In genomic region chr2:222976521-222977076, GRCh38 we compare ENCODE assay signal across 16 cellular contexts.
A peak's percentile ranks its signal among the peaks of the same experiment; 100 is the strongest.
DNase-seq lines count a peak whose midpoint lies in the region; ATAC-seq, FAIRE-seq and TF ChIP-seq lines count a peak whose summit lies in the region.
"Had no signal": no experiment of that assay in that cellular context is flagged by ENCODE, and none has a peak within 500 bp of the region (broad histone marks: within the 10 kb centered on the region; RNA-seq: fewer than 3 reads in every experiment).

No MANE protein-coding gene starts in this region.

- H3K4me1 ChIP-seq in HepG2 (ENCODE audit: insufficient read depth, low read length), result peaks cover 12% of the 10 kb centered on the region; the same call in 1 of the 2 replicates
- H3K4me1 ChIP-seq: BLaER1 had no signal

- BruUV-seq in HepG2 (replicated peaks; lab: Mats Ljungman, UMichigan), result no TSS peak

- intact Hi-C loops in HepG2 (cut with micrococcal nuclease; ENCODE audit: unreplicated experiment), result no loop called here

- no peaks in the 10 kb centered on the region for H3K79me2 ChIP-seq in HepG2 (ENCODE audit: insufficient read depth, low read length)

- no peak for TF ChIP-seq POLR2A in HepG2 (IDR thresholded peaks at IDR 0.05; ENCODE audit: insufficient read depth in 1 of 2, low read depth in 2 of 2, low read length in 2 of 2)

- POLR2A ChIA-PET in HepG2 (lab: Yijun Ruan, JAX), result no interaction called here

- H4K20me1 ChIP-seq in HepG2 (ENCODE audit: insufficient read depth, low read length), result no peaks in the 10 kb centered on the region
- H4K20me1 ChIP-seq: BLaER1 had no signal

- WGBS in HepG2 (ENCODE audit: low lambda C conversion rate), result 7% methylated on average over 4 of the region's 4 CpGs

- no peak overlapping the region for H2AFZ ChIP-seq in HepG2 (ENCODE audit: low read length)

- DNase-seq in NCI-H82 (lab: John Stamatoyannopoulos, UW), result peak; percentile 47
- DNase-seq in NCI-H82 treated with DMSO at 0.1 percent for 48 hours (lab: John Stamatoyannopoulos, UW; ENCODE audit: unreplicated experiment), result no peak
- no peak for DNase-seq in RCC 7860 (ENCODE audit: low spot score)
- DNase-seq in epithelial cell of proximal tubule (ENCODE audit: low read depth), result peak; percentile 89
- peak; percentile 87 for DNase-seq in retinal pigment epithelial cell (ENCODE audit: low read depth)
- DNase-seq in HepG2 (ENCODE audit: low spot score), result no peak
- no peak for DNase-seq in NCI-H510A (lab: John Stamatoyannopoulos, UW)
- DNase-seq: 8988T, MG63, NCI-H1092 treated with DMSO at 0.1 percent for 48 hours, NCI-H69, OCI-M1 had no signal

- H3K9ac ChIP-seq in HepG2 (ENCODE audit: insufficient read depth, low read depth, low read length), result no peak overlapping the region
- H3K9ac ChIP-seq: BLaER1, KMS-11 had no signal

- no peak for ATAC-seq in HepG2
- no peak for ATAC-seq in GM18861 (IDR thresholded peaks at IDR 0.05; ENCODE audit: unreplicated experiment)

- H3K36me3 ChIP-seq in HepG2 (replicated peaks in 1 of 2; ENCODE audit: control insufficient read depth in 1 of 2, insufficient read depth in 2 of 2, low read length in 2 of 2), result no peaks in the 10 kb centered on the region
- H3K36me3 ChIP-seq: BLaER1, MG63 had no signal

- no peak overlapping the region for H3K4me2 ChIP-seq in HepG2 (ENCODE audit: low read depth, low read length)
- H3K4me2 ChIP-seq: BLaER1, KMS-11 had no signal

- no peaks in the 10 kb centered on the region for H3K9me3 ChIP-seq in HepG2 (ENCODE audit: low read length)
- H3K9me3 ChIP-seq: BLaER1, MG63 had no signal

- peak; percentile 45 for FAIRE-seq in RCC 7860 (lab: Jason Lieb, UNC)
- FAIRE-seq in HepG2 (lab: Jason Lieb, UNC), result no peak

- CTCF ChIA-PET in HepG2 (lab: Yijun Ruan, JAX; ENCODE audit: low intra/inter-chr PET ratio, low total read pairs), result no interaction called here

- in situ Hi-C loops in HepG2 (cut with HindIII; ENCODE audit: extremely low pct_ligation_motif_present, low pct_unique_long_range_greater_than_20kb), result no loop called here

- peaks cover 1 to 22% of the 10 kb centered on the region in 2 experiments; a peak in 3 of 5 replicates for H3K27me3 ChIP-seq in HepG2 (ENCODE audit: control insufficient read depth in 1 of 2, insufficient read depth in 2 of 2, low read length in 2 of 2)
- H3K27me3 ChIP-seq: BLaER1, MG63 had no signal

- TF ChIP-seq CTCF in epithelial cell of proximal tubule (conservative IDR thresholded peaks at IDR 0.05; ENCODE audit: low read depth, low read length), result no peak
- no peak for TF ChIP-seq CTCF in retinal pigment epithelial cell (conservative IDR thresholded peaks at IDR 0.05; ENCODE audit: low read depth, low read length)
- TF ChIP-seq CTCF in HepG2 (CRISPR knock-in tag; IDR thresholded peaks at IDR 0.05), result no peak

- TF ChIP-seq RAD21 in HepG2 (CRISPR knock-in tag; IDR thresholded peaks at IDR 0.05), result no peak

- H3K4me3 ChIP-seq in epithelial cell of proximal tubule (ENCODE audit: low read depth, low read length) (no peak overlapping the region), retinal pigment epithelial cell (ENCODE audit: low read length) (no peak overlapping the region), HepG2 (replicated peaks in 1 of 3; ENCODE audit: insufficient read depth in 1 of 3, low read depth in 2 of 3, low read length in 3 of 3) (no peak overlapping the region)
- H3K4me3 ChIP-seq: BLaER1, MG63, SK-N-MC had no signal

- no peak overlapping the region for H3K27ac ChIP-seq in HepG2 (ENCODE audit: extremely low read length, insufficient read depth, low read length)
- H3K27ac ChIP-seq: BLaER1, KMS-11, SK-N-MC had no signal

- TF ChIP-seq EP300 in HepG2 (IDR thresholded peaks at IDR 0.05; ENCODE audit: low read depth in 2 of 2, low read length in 2 of 2), result no peak
- no peak for TF ChIP-seq EP300 in HepG2 (CRISPR knock-in tag; IDR thresholded peaks at IDR 0.05; ENCODE audit: borderline replicate concordance)

TF ChIP-seq in HepG2, 621 proteins besides CTCF, POLR2A, EP300 and RAD21:
- TF ChIP-seq HIC2 (CRISPR knock-in tag; IDR thresholded peaks at IDR 0.05; ENCODE audit: low read depth) (no peak), THAP8 (CRISPR knock-in tag; IDR thresholded peaks at IDR 0.05; ENCODE audit: borderline replicate concordance) (no peak), PITX1 (CRISPR knock-in tag; IDR thresholded peaks at IDR 0.05) (no peak), ZNF792 (CRISPR knock-in tag; IDR thresholded peaks at IDR 0.05) (no peak), ZSCAN29 (CRISPR knock-in tag; conservative IDR thresholded peaks at IDR 0.05) (no peak), FUBP1 (CRISPR knock-in tag; IDR thresholded peaks at IDR 0.05; ENCODE audit: borderline replicate concordance) (no peak), ZZZ3 (CRISPR knock-in tag; IDR thresholded peaks at IDR 0.05; ENCODE audit: borderline replicate concordance) (no peak), ZNF687 (CRISPR knock-in tag; IDR thresholded peaks at IDR 0.05) (no peak), ERF (CRISPR knock-in tag; IDR thresholded peaks at IDR 0.05) (no peak)

Comparison
In these comparisons a context has a peak if more than half of its experiments do, and no peak if none do; other contexts are left out.
1. DNase-seq: peak in NCI-H82 (single experiment), epithelial cell of proximal tubule (single experiment) and retinal pigment epithelial cell (single experiment); none in NCI-H82 treated with DMSO at 0.1 percent for 48 hours (single experiment), RCC 7860 (single experiment), HepG2 (single experiment) and NCI-H510A (single experiment).